ENCODE assay signal across 5 cellular contexts in the genomic region with DNA sequence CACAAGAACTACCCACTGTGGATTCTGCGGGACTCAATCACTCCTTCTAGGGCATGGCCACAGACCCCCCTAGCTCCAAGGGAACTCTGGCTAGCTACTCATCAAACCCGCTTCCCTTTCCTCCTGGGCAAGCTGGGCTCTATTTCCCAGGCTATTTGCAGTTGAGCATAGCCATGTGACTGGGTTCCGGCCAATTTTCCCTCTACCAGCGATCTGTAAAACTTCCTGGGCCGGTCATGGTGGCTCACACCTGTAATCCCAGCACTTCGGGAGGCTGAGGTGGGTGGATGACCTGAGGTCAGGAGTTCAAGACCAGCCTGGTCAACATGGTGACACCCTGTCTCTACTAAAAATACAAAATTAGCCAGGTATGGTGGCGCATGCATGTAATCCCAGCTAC.
DNase-seq lines count a peak whose midpoint lies in the region; ATAC-seq and TF ChIP-seq lines count a peak whose summit lies in the region.
"Not testable (repeated sequence)": the region's sequence is repeated elsewhere in the genome, so short reads cannot be mapped to it uniquely, and the experiment has no call there.

No MANE protein-coding gene starts in this region.

- not testable (repeated sequence) for DNase-seq in Peyer's patch; hepatocyte (ENCODE audit: low spot score)
- peak in 2 of 3 donors; percentile 55 to 57 for DNase-seq in mucosa of descending colon
- DNase-seq in transverse colon = peak; percentile 37

- peak; percentile 32 for ATAC-seq in mucosa of descending colon

- not testable (repeated sequence) for H3K9me3 ChIP-seq in Peyer's patch; hepatocyte (ENCODE audit: low read depth); mucosa of descending colon; transverse colon

- TF ChIP-seq CTCF in Peyer's patch (IDR thresholded peaks at IDR 0.05); hepatocyte (IDR thresholded peaks at IDR 0.05; ENCODE audit: poor library complexity); mucosa of descending colon (IDR thresholded peaks at IDR 0.05); transverse colon (IDR thresholded peaks at IDR 0.05): not testable (repeated sequence)

- H3K27me3 Mint-ChIP-seq in activated naive CD4-positive, alpha-beta T cell treated with anti-CD3 and anti-CD28 coated beads, Interleukin-2, amount 50 U/mL, for 24 hours = not testable (repeated sequence)

- H3K36me3 Mint-ChIP-seq in activated naive CD4-positive, alpha-beta T cell treated with anti-CD3 and anti-CD28 coated beads, Interleukin-2, amount 50 U/mL, for 24 hours = not testable (repeated sequence)

- H3K27ac Mint-ChIP-seq in activated naive CD4-positive, alpha-beta T cell treated with anti-CD3 and anti-CD28 coated beads, Interleukin-2, amount 50 U/mL, for 24 hours = peak overlapping the region; percentile 12

- not testable (repeated sequence) for H3K9me3 Mint-ChIP-seq in activated naive CD4-positive, alpha-beta T cell treated with anti-CD3 and anti-CD28 coated beads, Interleukin-2, amount 50 U/mL, for 24 hours

- not testable (repeated sequence) for H3K4me3 Mint-ChIP-seq in activated naive CD4-positive, alpha-beta T cell treated with anti-CD3 and anti-CD28 coated beads, Interleukin-2, amount 50 U/mL, for 24 hours

- WGBS in hepatocyte (ENCODE audit: low lambda C conversion rate, missing lambda C conversion rate) = 97% methylated on average over 7 of the region's 7 CpGs
- WGBS in transverse colon (ENCODE audit: low coverage in 1 of 2), 2 donors = 56 to 61% methylated on average over 5 to 7 of the region's 7 CpGs

- H3K9me2 ChIP-seq in hepatocyte (replicated peaks; ENCODE audit: insufficient read depth) = not testable (repeated sequence)

- not testable (repeated sequence) for H3K4me2 ChIP-seq in hepatocyte

- H3K27me3 ChIP-seq in Peyer's patch, hepatocyte, transverse colon: not testable (repeated sequence)

- TF ChIP-seq EP300 in transverse colon (IDR thresholded peaks at IDR 0.05; ENCODE audit: low read depth) = not testable (repeated sequence)

- H3K4me3 ChIP-seq in Peyer's patch, hepatocyte, mucosa of descending colon, transverse colon: not testable (repeated sequence)

- H3K36me3 ChIP-seq in Peyer's patch; hepatocyte (replicated peaks; ENCODE audit: insufficient read depth, low read depth); mucosa of descending colon (ENCODE audit: low read depth); transverse colon: not testable (repeated sequence)

- H3K4me1 ChIP-seq in Peyer's patch = peaks cover 0 to 19% (median 0%) of the 10 kb centered on the region in 4 donors
- not testable (repeated sequence) for H3K4me1 ChIP-seq in hepatocyte (ENCODE audit: insufficient read depth)
- peaks cover 41% of the 10 kb centered on the region for H3K4me1 ChIP-seq in mucosa of descending colon (ENCODE audit: low read depth)
- H3K4me1 ChIP-seq in transverse colon = peaks cover 11 to 53% (median 30%) of the 10 kb centered on the region in 4 donors

- intact Hi-C loops in mucosa of descending colon (cut with DNase I, micrococcal nuclease) (loop anchor here in 1 of 2 donors (10.0 kb wide), 1 partner anchor 140 kb away; no protein-coding TSS in a partner anchor), transverse colon (cut with DNase I; ENCODE audit: low total_unique reads) (loop anchor here (10.0 kb wide), 1 partner anchor 240 kb away; no protein-coding TSS in a partner anchor)

- H3K27ac ChIP-seq in Peyer's patch = peak overlapping the region in 3 of 4 donors; percentile 40 to 88 (median 61)
- peak overlapping the region; percentile 80 for H3K27ac ChIP-seq in hepatocyte
- H3K27ac ChIP-seq in transverse colon = peak overlapping the region; percentile 71 to 87 (median 77)

- H3K4me1 Mint-ChIP-seq in activated naive CD4-positive, alpha-beta T cell treated with anti-CD3 and anti-CD28 coated beads, Interleukin-2, amount 50 U/mL, for 24 hours = peaks cover 16% of the 10 kb centered on the region

- H3K79me2 ChIP-seq in hepatocyte = not testable (repeated sequence)

- not testable (repeated sequence) for TF ChIP-seq POLR2A in Peyer's patch (IDR thresholded peaks at IDR 0.05); transverse colon (IDR thresholded peaks at IDR 0.05)

- not testable (repeated sequence) for H2AFZ ChIP-seq in hepatocyte

- in situ Hi-C loops in transverse colon (cut with MboI; ENCODE audit: low pct_ligation_motif_present in 1 of 4, low pct_unique_long_range_greater_than_20kb in 1 of 4, low sequenced_read_pairs in 3 of 4) = loop anchor here (10.0 to 25.0 kb wide), 4 partner anchors 88 to 320 kb away; partner anchors contain the start of gene IRF2BP2 (in 1 of the 4)

- H4K20me1 ChIP-seq in hepatocyte (ENCODE audit: insufficient read depth, poor library complexity, severe bottlenecking) = not testable (repeated sequence)
